ENCODE assay signal across 8 cellular contexts in the genomic region with DNA sequence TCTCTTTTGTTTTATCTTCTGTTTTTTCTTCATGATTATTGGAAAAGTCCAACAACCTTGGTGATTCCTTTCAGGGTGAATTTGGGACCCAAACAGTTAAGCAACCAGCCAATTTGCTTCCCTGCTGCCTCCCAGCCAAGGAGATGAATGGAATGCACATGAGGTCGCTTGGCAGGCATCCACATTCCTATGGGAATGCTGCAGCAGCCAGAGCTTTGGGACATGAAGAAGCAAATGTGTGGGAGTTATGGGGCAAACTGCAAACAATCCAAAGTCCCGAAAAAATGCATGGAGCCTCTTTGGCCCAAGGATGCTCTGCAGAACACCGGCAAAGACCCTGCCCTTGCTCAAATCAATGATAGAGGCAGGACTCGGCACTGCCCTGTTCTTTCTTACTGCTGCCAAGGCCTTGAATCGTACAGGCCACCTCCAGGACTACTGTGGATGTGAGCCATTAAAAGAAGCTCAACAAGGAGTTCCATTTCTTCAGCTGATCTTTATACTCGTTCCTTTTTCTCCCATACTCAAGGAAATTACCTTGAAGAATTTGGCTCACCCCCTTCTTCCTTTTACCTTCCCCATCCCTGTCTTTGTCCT.
DNase-seq lines count a peak whose midpoint lies in the region; ATAC-seq and TF ChIP-seq lines count a peak whose summit lies in the region.

No MANE protein-coding gene starts in this region.

- peaks cover 3% of the 10 kb centered on the region for H3K36me3 Mint-ChIP-seq in osteocyte (ENCODE audit: unreplicated experiment)

- no peak for ATAC-seq in HG02623 (IDR thresholded peaks at IDR 0.05; ENCODE audit: unreplicated experiment)
- no peak for ATAC-seq in HG03439 (IDR thresholded peaks at IDR 0.05; ENCODE audit: unreplicated experiment)

- DNase-seq in EH (ENCODE audit: low read depth) (peak; percentile 98), SW480 (ENCODE audit: low spot score) (peak; percentile 49), glomerular visceral epithelial cell (ENCODE audit: extremely low spot score) (peak; percentile 83), osteocyte (ENCODE audit: extremely low spot score, unreplicated experiment) (no peak), SHP77 (lab: John Stamatoyannopoulos, UW) (no peak), NCI-H1417 treated with DMSO at 0.1 percent for 48 hours (lab: John Stamatoyannopoulos, UW) (no peak)

- H3K4me3 Mint-ChIP-seq in osteocyte (ENCODE audit: unreplicated experiment): no peak overlapping the region

- H3K27ac Mint-ChIP-seq in osteocyte (ENCODE audit: unreplicated experiment): peak overlapping the region; percentile 87

- H3K27me3 Mint-ChIP-seq in osteocyte (ENCODE audit: unreplicated experiment): no peaks in the 10 kb centered on the region

- H3K9me3 Mint-ChIP-seq in osteocyte (ENCODE audit: unreplicated experiment): no peaks in the 10 kb centered on the region

- peaks cover 44% of the 10 kb centered on the region for H3K4me1 Mint-ChIP-seq in osteocyte (ENCODE audit: unreplicated experiment)

- no peak for TF ChIP-seq CTCF in osteocyte (IDR thresholded peaks at IDR 0.05)

Comparison
In these comparisons a context has a peak if more than half of its experiments do, and no peak if none do; other contexts are left out.
1. DNase-seq: peak in EH (single experiment), SW480 (single experiment) and glomerular visceral epithelial cell (single experiment); none in osteocyte (single experiment), SHP77 (0 of 2) and NCI-H1417 treated with DMSO at 0.1 percent for 48 hours (single experiment).